In the genomic region with DNA sequence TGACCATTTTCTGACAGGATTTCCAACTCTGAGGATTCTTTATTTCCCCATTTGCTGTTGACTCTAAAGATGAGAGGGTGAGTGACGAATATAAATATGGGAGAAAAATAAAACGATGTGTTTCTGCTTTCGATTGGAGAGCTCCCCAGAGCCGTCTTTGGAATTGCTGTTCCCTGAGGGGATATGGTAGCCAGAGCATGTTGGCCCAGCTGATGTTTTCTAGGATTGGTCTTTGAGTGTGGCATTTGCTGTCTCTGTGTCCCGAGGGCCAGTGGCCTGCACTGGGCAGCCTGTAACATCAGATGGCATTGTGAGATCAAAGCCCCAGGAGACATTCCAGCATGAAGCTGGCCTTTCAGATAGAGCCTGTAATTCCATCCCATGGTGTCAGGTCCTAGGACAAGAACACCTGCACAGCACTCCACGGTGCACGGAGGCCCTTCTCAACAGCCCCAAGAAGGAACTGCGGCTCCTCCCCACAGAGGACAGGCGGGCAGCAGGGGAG, we compare ENCODE assay signal across 8 cellular contexts. TPM values are rescaled to one million over a fixed set of nuclear protein-coding genes. Genes with fewer than 3 reads are reported as not detected.
DNase-seq lines count a peak whose midpoint lies in the region; ATAC-seq and TF ChIP-seq lines count a peak whose summit lies in the region.

No MANE protein-coding gene starts in this region.

- TF ChIP-seq CTCF in esophagus muscularis mucosa (IDR thresholded peaks at IDR 0.05) (no peak), upper lobe of left lung (IDR thresholded peaks at IDR 0.05) (no peak)

- H3K27me3 ChIP-seq in esophagus muscularis mucosa = no peaks in the 10 kb centered on the region
- no peaks in the 10 kb centered on the region for H3K27me3 ChIP-seq in upper lobe of left lung

- TF ChIP-seq POLR2A in esophagus muscularis mucosa (IDR thresholded peaks at IDR 0.05; ENCODE audit: low read depth) (no peak), upper lobe of left lung (IDR thresholded peaks at IDR 0.05) (no peak)

- H3K4me3 ChIP-seq in esophagus muscularis mucosa (peak overlapping the region; percentile 29 to 53 (median 43)), upper lobe of left lung (no peak overlapping the region)

- WGBS in esophagus muscularis mucosa = 40% methylated on average over 9 of the region's 9 CpGs
- WGBS in upper lobe of left lung, 2 donors = 72 to 75% methylated on average over 9 of the region's 9 CpGs

- no peaks in the 10 kb centered on the region for H3K9me3 ChIP-seq in esophagus muscularis mucosa
- no peaks in the 10 kb centered on the region for H3K9me3 ChIP-seq in upper lobe of left lung

- H3K36me3 ChIP-seq in esophagus muscularis mucosa = peaks cover 0 to 19% (median 6%) of the 10 kb centered on the region in 4 donors
- H3K36me3 ChIP-seq in upper lobe of left lung = peaks cover 0 to 11% (median 2%) of the 10 kb centered on the region in 4 donors

- peaks cover 39 to 61% (median 56%) of the 10 kb centered on the region in 4 donors for H3K4me1 ChIP-seq in esophagus muscularis mucosa
- peaks cover 12 to 30% (median 26%) of the 10 kb centered on the region in 4 donors for H3K4me1 ChIP-seq in upper lobe of left lung

- ATAC-seq in upper lobe of left lung (ENCODE audit: low FRiP score in 2 of 2) = no peak
- no peak for ATAC-seq in HG03039 (IDR thresholded peaks at IDR 0.05; ENCODE audit: unreplicated experiment)
- ATAC-seq in activated CD4-positive, CD25-positive, alpha-beta regulatory T cell treated with anti-CD3 and anti-CD28 coated beads, Interleukin-2, amount 50 U/mL, for 24 hours = no peak

- TF ChIP-seq EP300 in esophagus muscularis mucosa (IDR thresholded peaks at IDR 0.05) (no peak), upper lobe of left lung (IDR thresholded peaks at IDR 0.05) (no peak)

- intact Hi-C loops in esophagus muscularis mucosa (cut with DNase I) = loop anchor here (10.0 kb wide), 1 partner anchor 394 kb away; the partner anchor contains the start of gene OSER1

- H3K27ac ChIP-seq in esophagus muscularis mucosa (replicated peaks in 1 of 4) (peak overlapping the region; percentile 84 to 92 (median 88)), upper lobe of left lung (peak overlapping the region; percentile 73 to 82 (median 78))

- peak; percentile 67 for DNase-seq in DMS53 treated with DMSO at 0.1 percent for 48 hours (lab: John Stamatoyannopoulos, UW; ENCODE audit: unreplicated experiment)
- no peak for DNase-seq in DMS53 (lab: John Stamatoyannopoulos, UW)
- DNase-seq in esophagus muscularis mucosa (ENCODE audit: extremely low spot score) = no peak
- DNase-seq in myocyte (ENCODE audit: low read depth) = peak; percentile 21
- no peak for DNase-seq in upper lobe of left lung
- DNase-seq in NCI-H1092 (lab: John Stamatoyannopoulos, UW) = no peak

RNA-seq across cellular contexts. Expression of gene PKIG, which starts 26.7 kb away (rescaled TPM):
- total RNA-seq in esophagus muscularis mucosa (100 to 1,000 TPM; 305 to 398 (median 357) TPM), myocyte (46.8 and 51.9 TPM in 2 replicates), upper lobe of left lung (10 to 100 TPM; 46.1 to 91.5 (median 67.8) TPM)
- 32.7 TPM for polyA plus RNA-seq in myocyte (2012)

RNA-seq across cellular contexts. Expression of gene ADA, which starts 42.4 kb away (rescaled TPM):
- total RNA-seq in esophagus muscularis mucosa = 10 to 100 TPM in 3 of 4 donors, 1 to 10 TPM in 1; 9.6 to 18.4 (median 13.4) TPM
- total RNA-seq in myocyte = 1.4 and 3.8 TPM in 2 replicates
- polyA plus RNA-seq in myocyte (2012) = 3.5 TPM
- 1 to 10 TPM; 5.0 to 9.4 (median 7.2) TPM for total RNA-seq in upper lobe of left lung

Comparison
In these comparisons a context has a peak if more than half of its experiments do, and no peak if none do; other contexts are left out.
1. DNase-seq: peak in DMS53 treated with DMSO at 0.1 percent for 48 hours (single experiment) and myocyte (single experiment); none in DMS53 (single experiment), esophagus muscularis mucosa (single experiment), upper lobe of left lung (0 of 2) and NCI-H1092 (single experiment).
2. H3K4me3 ChIP-seq: peak in esophagus muscularis mucosa (4 of 4); none in upper lobe of left lung (0 of 4).